23 cellular contexts compared by ENCODE assay signal in genomic region chr4:173763374-173763773, GRCh38.
"Had no signal": no experiment of that assay in that cellular context is flagged by ENCODE, and none has a peak within 500 bp of the region (broad histone marks: within the 10 kb centered on the region; RNA-seq: fewer than 3 reads in every experiment).

No MANE protein-coding gene starts in this region.

- H3K9me3 Mint-ChIP-seq: activated T-helper 17 cell treated with anti-CD3 and anti-CD28 coated beads, Interleukin-2, amount 50 U/mL, for 72 hours; stimulated activated naive CD8-positive, alpha-beta T cell treated with anti-CD3 and anti-CD28 coated beads, Interleukin-15, Interleukin-2, amounts not matched to agents 100 ng/mL and 50 ng/mL, for 24 hours; WTC11 had no signal

- ATAC-seq: activated T-helper 17 cell treated with anti-CD3 and anti-CD28 coated beads, Interleukin-2, amount 50 U/mL, for 72 hours; gastroesophageal sphincter; left lobe of liver; naive thymus-derived CD8-positive, alpha-beta T cell; psoas muscle; WTC11 had no signal

- H3K27me3 Mint-ChIP-seq: stimulated activated naive CD8-positive, alpha-beta T cell treated with anti-CD3 and anti-CD28 coated beads, Interleukin-15, Interleukin-2, amounts not matched to agents 100 ng/mL and 50 ng/mL, for 24 hours had no signal

- H3K4me3 Mint-ChIP-seq: activated naive CD8-positive, alpha-beta T cell; activated T-helper 17 cell treated with anti-CD3 and anti-CD28 coated beads, Interleukin-2, amount 50 U/mL, for 72 hours; naive thymus-derived CD8-positive, alpha-beta T cell; stimulated activated naive CD8-positive, alpha-beta T cell treated with anti-CD3 and anti-CD28 coated beads, Interleukin-15, Interleukin-2, amounts not matched to agents 100 ng/mL and 50 ng/mL, for 24 hours; WTC11 had no signal

- H3K27ac Mint-ChIP-seq: activated naive CD8-positive, alpha-beta T cell; activated T-helper 17 cell treated with anti-CD3 and anti-CD28 coated beads, Interleukin-2, amount 50 U/mL, for 72 hours; naive thymus-derived CD8-positive, alpha-beta T cell; stimulated activated naive CD8-positive, alpha-beta T cell treated with anti-CD3 and anti-CD28 coated beads, Interleukin-15, Interleukin-2, amounts not matched to agents 100 ng/mL and 50 ng/mL, for 24 hours; WTC11 had no signal

- H3K27ac ChIP-seq: breast epithelium, colonic mucosa, dorsolateral prefrontal cortex, esophagus muscularis mucosa, gastroesophageal sphincter, heart left ventricle, ovary, psoas muscle, tibial artery had no signal

- H3K36me3 ChIP-seq: breast epithelium, colonic mucosa, esophagus muscularis mucosa, gastroesophageal sphincter, heart left ventricle, ovary, tibial artery had no signal

- H3K27me3 ChIP-seq: breast epithelium, colonic mucosa, esophagus muscularis mucosa, gastroesophageal sphincter, heart left ventricle, ovary, tibial artery had no signal

- H3K36me3 Mint-ChIP-seq: activated naive CD8-positive, alpha-beta T cell; naive thymus-derived CD8-positive, alpha-beta T cell; WTC11 had no signal

- H3K4me1 Mint-ChIP-seq: activated T-helper 17 cell treated with anti-CD3 and anti-CD28 coated beads, Interleukin-2, amount 50 U/mL, for 72 hours; WTC11 had no signal

- H3K4me1 ChIP-seq: breast epithelium, colonic mucosa, psoas muscle had no signal

- H3K9me3 ChIP-seq: breast epithelium, colonic mucosa, esophagus muscularis mucosa, gastroesophageal sphincter, heart left ventricle, ovary, psoas muscle, tibial artery had no signal

- H3K4me3 ChIP-seq: breast epithelium, colonic mucosa, dorsolateral prefrontal cortex, esophagus muscularis mucosa, gastroesophageal sphincter, heart left ventricle, lung, ovary, psoas muscle, tibial artery had no signal

- DNase-seq: activated T-cell treated with anti-CD3 and anti-CD28 coated beads, Interleukin-2, amount 50 U/mL, for 1 hour; amniotic stem cell; colonic mucosa; dorsolateral prefrontal cortex; heart left ventricle; kidney; naive thymus-derived CD8-positive, alpha-beta T cell; ovary; psoas muscle; right cardiac atrium; stimulated activated CD4-positive, alpha-beta T cell treated with anti-CD3 and anti-CD28 coated beads, Interleukin-12 subunit alpha, Interleukin-12 subunit beta, amount 100 ng/mL, for 4 hours; T-helper 1 cell; tibial artery had no signal

- FAIRE-seq: kidney, TTC549 had no signal
